ENCODE assay signal across 27 cellular contexts in genomic region chr2:84643991-84644390, GRCh38.
"Had no signal": no experiment of that assay in that cellular context is flagged by ENCODE, and none has a peak within 500 bp of the region (broad histone marks: within the 10 kb centered on the region; RNA-seq: fewer than 3 reads in every experiment).

No MANE protein-coding gene starts in this region.

- H3K27me3 ChIP-seq: body of pancreas, cardiac muscle cell, gastroesophageal sphincter, right atrium auricular region, spleen, tibial artery had no signal

- DNase-seq: activated B cell treated with CpG ODN at 0.5 μM for 24 hours; activated CD4-positive, alpha-beta T cell treated with anti-CD3 and anti-CD28 coated beads for 36 hours; activated CD4-positive, alpha-beta T cell treated with anti-CD3 and anti-CD28 coated beads, Interleukin-2, amount 50 U/mL, for 4 hours; activated CD8-positive, alpha-beta memory T cell treated with anti-CD3 and anti-CD28 coated beads, Interleukin-2, amount 50 U/mL, for 48 hours; activated naive CD4-positive, alpha-beta T cell; activated naive CD8-positive, alpha-beta T cell treated with anti-CD3 and anti-CD28 coated beads, Interleukin-2, amount 10 ng/mL, durations not matched to agents 7 days and 5 days; activated T-cell treated with anti-CD3 and anti-CD28 coated beads, Interleukin-2, amount 50 U/mL, for 4 hours; amygdala; body of pancreas; head of caudate nucleus; hypothalamus; islet precursor cell; left colon; naive B cell; posterior cingulate gyrus; spleen; stimulated activated CD4-positive, alpha-beta T cell treated with anti-CD3 and anti-CD28 coated beads, Interleukin-4, amount 100 ng/mL, for 24 hours; stimulated activated naive CD8-positive, alpha-beta T cell treated with anti-CD3 and anti-CD28 coated beads, Interleukin-15, Interleukin-2, amounts not matched to agents 100 U/mL and 50 U/mL, for 24 hours; substantia nigra; T-helper 1 cell; tibial artery had no signal

- H3K27ac Mint-ChIP-seq: activated B cell treated with CpG ODN at 0.5 μM for 24 hours; activated CD4-positive, alpha-beta T cell treated with anti-CD3 and anti-CD28 coated beads for 36 hours; activated naive CD8-positive, alpha-beta T cell treated with anti-CD3 and anti-CD28 coated beads, Interleukin-2, amount 10 ng/mL, durations not matched to agents 7 days and 5 days; activated T-helper 2 cell treated with anti-CD3 and anti-CD28 coated beads, Interferon-gamma antibody, Interleukin-2, Interleukin-4, amounts not matched to agents 10 μg/mL and 5 μg/mL and 100 μg/mL, durations not matched to agents 14 hours and 24 hours and 36 hours had no signal

- H3K4me3 Mint-ChIP-seq: activated B cell treated with CpG ODN at 0.5 μM for 24 hours; activated CD4-positive, alpha-beta T cell treated with anti-CD3 and anti-CD28 coated beads for 36 hours; activated naive CD8-positive, alpha-beta T cell treated with anti-CD3 and anti-CD28 coated beads, Interleukin-2, amount 10 ng/mL, durations not matched to agents 7 days and 5 days; activated T-cell treated with anti-CD3 and anti-CD28 coated beads, Interleukin-2, amount 50 U/mL, for 4 hours; naive B cell; neural crest cell had no signal

- H3K36me3 ChIP-seq: cardiac muscle cell, gastroesophageal sphincter, right atrium auricular region, spleen, tibial artery had no signal

- H3K27ac ChIP-seq: body of pancreas, cardiac muscle cell, epithelial cell of prostate, gastroesophageal sphincter, right atrium auricular region, spleen, tibial artery had no signal

- H3K27me3 Mint-ChIP-seq: activated CD4-positive, alpha-beta T cell treated with anti-CD3 and anti-CD28 coated beads for 36 hours; activated naive CD8-positive, alpha-beta T cell treated with anti-CD3 and anti-CD28 coated beads, Interleukin-2, amount 10 ng/mL, durations not matched to agents 7 days and 5 days had no signal

- ATAC-seq: activated CD4-positive, alpha-beta T cell treated with anti-CD3 and anti-CD28 coated beads for 36 hours; activated T-cell treated with anti-CD3 and anti-CD28 coated beads, Interleukin-2, amount 50 U/mL, for 4 hours; body of pancreas; gastroesophageal sphincter; left colon; stimulated activated naive CD8-positive, alpha-beta T cell treated with anti-CD3 and anti-CD28 coated beads, Interleukin-15, Interleukin-2, amounts not matched to agents 100 U/mL and 50 U/mL, for 24 hours had no signal

- H3K4me1 Mint-ChIP-seq: activated B cell treated with CpG ODN at 0.5 μM for 24 hours, naive B cell, neural crest cell had no signal

- H3K4me3 ChIP-seq: body of pancreas, cardiac muscle cell, gastroesophageal sphincter, right atrium auricular region, spleen, tibial artery had no signal

- H3K9me3 ChIP-seq: body of pancreas, gastroesophageal sphincter, right atrium auricular region, tibial artery had no signal

- H3K4me1 ChIP-seq: body of pancreas, gastroesophageal sphincter, right atrium auricular region, spleen, tibial artery had no signal
